20 cellular contexts compared by ENCODE assay signal in genomic region chr15:64915518-64916227, GRCh38. TPM values are rescaled to one million over a fixed set of nuclear protein-coding genes. Genes with fewer than 3 reads are reported as not detected.
DNase-seq lines count a peak whose midpoint lies in the region; ATAC-seq lines count a peak whose summit lies in the region.
"Had no signal": no experiment of that assay in that cellular context is flagged by ENCODE, and none has a peak within 500 bp of the region (broad histone marks: within the 10 kb centered on the region; RNA-seq: fewer than 3 reads in every experiment).

No MANE protein-coding gene starts in this region.

- no peaks in the 10 kb centered on the region for H3K36me3 ChIP-seq in iPS-20b (ENCODE audit: insufficient read depth, low read depth, low read length)

- intact Hi-C loops in posterior vena cava (cut with DNase I) (no loop called here), left ventricle myocardium superior (cut with micrococcal nuclease) (no loop called here)

- peak overlapping the region; percentile 43 for H3K27ac ChIP-seq in iPS-20b (ENCODE audit: low read length)

- DNase-seq in ELF-1 (ENCODE audit: low read depth, low spot score) (peak; percentile 40), NCI-H526 treated with DMSO at 0.1 percent for 48 hours (lab: John Stamatoyannopoulos, UW) (peak; percentile 95), posterior vena cava (ENCODE audit: low spot score) (peak; percentile 74), left ventricle myocardium superior (no peak), NAMALWA (ENCODE audit: low spot score) (no peak), cerebellar nuclear complex (lab: John Stamatoyannopoulos, UW) (no peak)
- DNase-seq in effector CD8-positive, alpha-beta T cell (lab: John Stamatoyannopoulos, UW): no peak
- DNase-seq: AML-193; Calu3; CD4-positive, alpha-beta T cell; DMS79 treated with DMSO at 0.1 percent for 48 hours; IMR-90; NCI-H1436; NCI-H2081; NCI-H524 treated with DMSO at 0.1 percent for 48 hours; Right ventricle myocardium superior had no signal

- ATAC-seq in left ventricle myocardium superior: no peak
- ATAC-seq: HCT116, Panc1 had no signal

- peaks cover 13% of the 10 kb centered on the region for H3K4me1 ChIP-seq in iPS-20b (ENCODE audit: insufficient read depth, low read length)

- peak overlapping the region; percentile 43; the same call in 1 of the 2 replicates for H3K9ac ChIP-seq in iPS-20b (ENCODE audit: low read depth, low read length)
- H3K9ac ChIP-seq: SK-N-SH had no signal

- H3K9me3 ChIP-seq in iPS-20b (ENCODE audit: insufficient read depth, low read depth, low read length): no peaks in the 10 kb centered on the region
- H3K9me3 ChIP-seq: SK-N-SH had no signal

- no peak overlapping the region for H3K4me3 ChIP-seq in iPS-20b (ENCODE audit: low read length)

- H3K27me3 ChIP-seq in iPS-20b (ENCODE audit: insufficient read depth, low read length): peaks cover 39% of the 10 kb centered on the region

RNA-seq across cellular contexts. Expression of gene ANKDD1A, which starts 4.0 kb away (rescaled TPM):
- total RNA-seq in posterior vena cava (10 to 100 TPM; 17.1 to 25.1 TPM), left ventricle myocardium superior (1.3 TPM)

Comparison
In these comparisons a context has a peak if more than half of its experiments do, and no peak if none do; other contexts are left out.
1. DNase-seq: peak in ELF-1 (single experiment), NCI-H526 treated with DMSO at 0.1 percent for 48 hours (single experiment) and posterior vena cava (single experiment); none in effector CD8-positive, alpha-beta T cell (single experiment), left ventricle myocardium superior (single experiment), NAMALWA (single experiment) and cerebellar nuclear complex (0 of 2).